In genomic region chr4:71009796-71010588, GRCh38 we compare ENCODE assay signal across 2 cellular contexts.
A peak's percentile ranks its signal among the peaks of the same experiment; 100 is the strongest.
TF ChIP-seq lines count a peak whose summit lies in the region.

No MANE protein-coding gene starts in this region.

TF ChIP-seq in HEK293, 187 proteins besides CTCF, POLR2A, EP300 and RAD21:
- TF ChIP-seq ZNF362 (tag by site-specific recombination; IDR thresholded peaks at IDR 0.05) (peak; percentile 22; the same call in 1 of the 2 replicates), ZEB2 (tag by site-specific recombination; IDR thresholded peaks at IDR 0.05) (no peak), ZNF473 (tag by site-specific recombination; IDR thresholded peaks at IDR 0.05) (no peak), ZNF654 (tag by site-specific recombination; IDR thresholded peaks at IDR 0.05; ENCODE audit: low read depth) (peak; percentile 43), ZNF239 (tag by site-specific recombination; IDR thresholded peaks at IDR 0.05) (no peak)

TF ChIP-seq in K562, 482 proteins besides CTCF, POLR2A, EP300 and RAD21 (continued from another document):
- TF ChIP-seq, protein P1, sequence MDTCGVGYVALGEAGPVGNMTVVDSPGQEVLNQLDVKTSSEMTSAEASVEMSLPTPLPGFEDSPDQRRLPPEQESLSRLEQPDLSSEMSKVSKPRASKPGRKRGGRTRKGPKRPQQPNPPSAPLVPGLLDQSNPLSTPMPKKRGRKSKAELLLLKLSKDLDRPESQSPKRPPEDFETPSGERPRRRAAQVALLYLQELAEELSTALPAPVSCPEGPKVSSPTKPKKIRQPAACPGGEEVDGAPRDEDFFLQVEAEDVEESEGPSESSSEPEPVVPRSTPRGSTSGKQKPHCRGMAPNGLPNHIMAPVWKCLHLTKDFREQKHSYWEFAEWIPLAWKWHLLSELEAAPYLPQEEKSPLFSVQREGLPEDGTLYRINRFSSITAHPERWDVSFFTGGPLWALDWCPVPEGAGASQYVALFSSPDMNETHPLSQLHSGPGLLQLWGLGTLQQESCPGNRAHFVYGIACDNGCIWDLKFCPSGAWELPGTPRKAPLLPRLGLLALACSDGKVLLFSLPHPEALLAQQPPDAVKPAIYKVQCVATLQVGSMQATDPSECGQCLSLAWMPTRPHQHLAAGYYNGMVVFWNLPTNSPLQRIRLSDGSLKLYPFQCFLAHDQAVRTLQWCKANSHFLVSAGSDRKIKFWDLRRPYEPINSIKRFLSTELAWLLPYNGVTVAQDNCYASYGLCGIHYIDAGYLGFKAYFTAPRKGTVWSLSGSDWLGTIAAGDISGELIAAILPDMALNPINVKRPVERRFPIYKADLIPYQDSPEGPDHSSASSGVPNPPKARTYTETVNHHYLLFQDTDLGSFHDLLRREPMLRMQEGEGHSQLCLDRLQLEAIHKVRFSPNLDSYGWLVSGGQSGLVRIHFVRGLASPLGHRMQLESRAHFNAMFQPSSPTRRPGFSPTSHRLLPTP (IDR thresholded peaks at IDR 0.05; ENCODE audit: borderline replicate concordance, extremely low read depth, insufficient read length): no peak
- TF ChIP-seq FOXM1 (IDR thresholded peaks at IDR 0.05; ENCODE audit: low read depth): 0 out of 2 replicates have a peak, but pooled peaks have one; percentile 13
- no peak for TF ChIP-seq FOXM1 (CRISPR knock-in tag; IDR thresholded peaks at IDR 0.05; ENCODE audit: low read depth)
- peak; percentile 40; the same call in 1 of the 2 replicates for TF ChIP-seq TEAD4 (IDR thresholded peaks at IDR 0.05; ENCODE audit: low read length)
- TF ChIP-seq TEAD4 (CRISPR knock-in tag; IDR thresholded peaks at IDR 0.05; ENCODE audit: borderline replicate concordance): no peak
- TF ChIP-seq SMARCA5 (IDR thresholded peaks at IDR 0.05): peak; percentile 47; the same call in 1 of the 2 replicates
- no peak for TF ChIP-seq SMARCC2 (IDR thresholded peaks at IDR 0.05; ENCODE audit: low read depth)
- TF ChIP-seq ZNF316 (IDR thresholded peaks at IDR 0.05): peak; percentile 58
- TF ChIP-seq, protein P2, sequence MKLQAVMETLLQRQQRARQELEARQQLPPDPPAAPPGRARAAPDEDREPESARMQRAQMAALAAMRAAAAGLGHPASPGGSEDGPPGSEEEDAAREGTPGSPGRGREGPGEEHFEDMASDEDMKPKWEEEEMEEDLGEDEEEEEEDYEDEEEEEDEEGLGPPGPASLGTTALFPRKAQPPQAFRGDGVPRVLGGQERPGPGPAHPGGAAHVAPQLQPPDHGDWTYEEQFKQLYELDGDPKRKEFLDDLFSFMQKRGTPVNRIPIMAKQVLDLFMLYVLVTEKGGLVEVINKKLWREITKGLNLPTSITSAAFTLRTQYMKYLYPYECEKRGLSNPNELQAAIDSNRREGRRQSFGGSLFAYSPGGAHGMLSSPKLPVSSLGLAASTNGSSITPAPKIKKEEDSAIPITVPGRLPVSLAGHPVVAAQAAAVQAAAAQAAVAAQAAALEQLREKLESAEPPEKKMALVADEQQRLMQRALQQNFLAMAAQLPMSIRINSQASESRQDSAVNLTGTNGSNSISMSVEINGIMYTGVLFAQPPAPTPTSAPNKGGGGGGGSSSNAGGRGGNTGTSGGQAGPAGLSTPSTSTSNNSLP (IDR thresholded peaks at IDR 0.05; ENCODE audit: borderline replicate concordance, low read depth, low read length): 0 out of 2 replicates have a peak, but pooled peaks have one; percentile 24
- no peak for TF ChIP-seq CEBPB (tag; IDR thresholded peaks at IDR 0.05)
- peak; percentile 39; the same call in 1 of the 2 replicates for TF ChIP-seq C11orf30 (IDR thresholded peaks at IDR 0.05; ENCODE audit: low read depth)
- TF ChIP-seq SMC3 (conservative IDR thresholded peaks at IDR 0.05; ENCODE audit: insufficient read depth, low read depth, low read length): 0 out of 2 replicates have a peak, but pooled peaks have one; percentile 13
- TF ChIP-seq L3MBTL2 (IDR thresholded peaks at IDR 0.05): 0 out of 2 replicates have a peak, but pooled peaks have one; percentile 26
